Comparison of ENCODE assay signal across 8 cellular contexts in genomic region chr5:145347026-145347616, GRCh38.
DNase-seq lines count a peak whose midpoint lies in the region; ATAC-seq and TF ChIP-seq lines count a peak whose summit lies in the region.

No MANE protein-coding gene starts in this region.

- no peak overlapping the region for H3K27ac ChIP-seq in endodermal cell (ENCODE audit: low read depth, low read length)

- H3K36me3 Mint-ChIP-seq in endodermal cell (ENCODE audit: low read depth) (no peaks in the 10 kb centered on the region), T-cell (no peaks in the 10 kb centered on the region)

- H3K9me3 ChIP-seq in endodermal cell (ENCODE audit: control insufficient read depth, low read length) = no peaks in the 10 kb centered on the region

- H3K4me3 Mint-ChIP-seq in endodermal cell (no peak overlapping the region), T-cell (no peak overlapping the region)

- no peaks in the 10 kb centered on the region for H3K9me3 Mint-ChIP-seq in endodermal cell
- peaks cover 0 to 9% (median 0%) of the 10 kb centered on the region in 3 donors for H3K9me3 Mint-ChIP-seq in T-cell

- no peak overlapping the region for H3K27ac Mint-ChIP-seq in endodermal cell
- H3K27ac Mint-ChIP-seq in T-cell = no peak overlapping the region

- no peaks in the 10 kb centered on the region for H3K36me3 ChIP-seq in endodermal cell (ENCODE audit: control insufficient read depth, insufficient read depth, low read length)

- ATAC-seq in GM19467 (IDR thresholded peaks at IDR 0.05; ENCODE audit: unreplicated experiment) (peak; percentile 77), GM21737 (IDR thresholded peaks at IDR 0.05; ENCODE audit: unreplicated experiment) (no peak), T-cell (replicated peaks in 1 of 4) (no peak), GM21526 (IDR thresholded peaks at IDR 0.05; ENCODE audit: low FRiP score, unreplicated experiment) (no peak)

- no peak overlapping the region for H3K9ac ChIP-seq in endodermal cell (ENCODE audit: extremely low read depth, low read length, poor library complexity, severe bottlenecking)

- 80 to 94% methylated on average over 3 to 4 of the region's 4 CpGs for WGBS in endodermal cell (ENCODE audit: insufficient coverage in 1 of 2, insufficient read length in 1 of 2), 2 experiments

- no peaks in the 10 kb centered on the region for H3K4me1 ChIP-seq in endodermal cell (ENCODE audit: control insufficient read depth, insufficient read depth, low read length)

- peaks cover 41% of the 10 kb centered on the region for H3K27me3 ChIP-seq in endodermal cell (ENCODE audit: control insufficient read depth, insufficient read depth, low read length, poor library complexity, severe bottlenecking)

- H3K4me1 Mint-ChIP-seq in endodermal cell = no peaks in the 10 kb centered on the region
- H3K4me1 Mint-ChIP-seq in T-cell = no peaks in the 10 kb centered on the region

- TF ChIP-seq CTCF in endodermal cell (conservative IDR thresholded peaks at IDR 0.05) (peak; percentile 72), retinal pigment epithelial cell (conservative IDR thresholded peaks at IDR 0.05; ENCODE audit: low read depth, low read length) (peak; percentile 85)

- POLR2A ChIA-PET in T-cell (lab: Charles Lee) = interaction anchor here in 1 of 2 donors (0.5 kb wide), 1 partner anchor 250 kb away, joined by 4 read pairs; no protein-coding TSS in a partner anchor

- CTCF ChIA-PET in T-cell (lab: Charles Lee) = no interaction called here

- H3K27me3 Mint-ChIP-seq in endodermal cell (ENCODE audit: insufficient read depth) (peaks cover 40% of the 10 kb centered on the region), T-cell (no peaks in the 10 kb centered on the region)

- DNase-seq in CMK (ENCODE audit: low read depth) (peak; percentile 20), NCI-H446 treated with DMSO at 0.1 percent for 48 hours (lab: John Stamatoyannopoulos, UW) (peak; percentile 28), endodermal cell (peak; percentile 53), retinal pigment epithelial cell (ENCODE audit: low read depth) (no peak), T-cell (no peak)

- H3K4me3 ChIP-seq in endodermal cell (ENCODE audit: low read length) (no peak overlapping the region), retinal pigment epithelial cell (ENCODE audit: low read length) (no peak overlapping the region)

Comparison
In these comparisons a context has a peak if more than half of its experiments do, and no peak if none do; other contexts are left out.
1. DNase-seq: peak in CMK (single experiment), NCI-H446 treated with DMSO at 0.1 percent for 48 hours (single experiment) and endodermal cell (single experiment); none in retinal pigment epithelial cell (single experiment) and T-cell (0 of 34).